9 cellular contexts compared by ENCODE assay signal in the genomic region with DNA sequence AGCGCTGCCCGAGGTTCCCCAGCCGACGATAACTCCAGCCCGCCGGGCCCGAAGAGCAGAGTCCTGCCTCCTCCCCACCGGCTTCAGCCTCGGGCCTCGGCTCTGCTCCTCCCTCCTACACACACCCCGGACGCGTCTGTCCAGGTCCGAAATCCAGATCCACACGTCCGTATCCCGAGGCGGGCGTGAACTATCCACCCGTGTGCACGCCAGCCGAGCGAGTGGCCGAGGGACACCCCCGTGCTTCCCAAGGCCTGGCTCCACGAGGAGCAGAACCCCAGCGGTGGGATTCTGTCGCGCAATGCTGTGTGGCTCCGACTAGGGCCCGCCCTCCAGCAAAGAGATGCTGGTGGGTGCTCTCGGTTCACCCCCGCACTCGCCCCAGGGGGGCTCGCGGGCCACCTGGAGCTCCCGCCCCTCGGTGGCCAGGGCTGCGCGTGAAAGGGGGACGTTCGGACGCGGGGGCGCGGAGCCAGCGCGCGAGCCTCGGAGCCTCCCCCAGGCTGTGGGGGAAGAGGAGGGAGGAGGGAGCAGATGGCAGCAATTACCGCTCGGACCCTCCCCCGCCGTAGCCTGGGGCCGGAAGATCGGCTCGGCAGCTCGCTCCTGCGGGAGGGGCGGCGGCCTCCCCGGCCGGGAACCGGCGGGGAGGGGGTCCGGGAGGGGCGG. TPM values are rescaled to one million over a fixed set of nuclear protein-coding genes. Genes with fewer than 3 reads are reported as not detected.
DNase-seq lines count a peak whose midpoint lies in the region; ATAC-seq and TF ChIP-seq lines count a peak whose summit lies in the region.
"Had no signal": no experiment of that assay in that cellular context is flagged by ENCODE, and none has a peak within 500 bp of the region (broad histone marks: within the 10 kb centered on the region; RNA-seq: fewer than 3 reads in every experiment).

No MANE protein-coding gene starts in this region.

- peaks cover 37% of the 10 kb centered on the region for H3K4me1 ChIP-seq in hepatocyte (ENCODE audit: insufficient read depth)

- peak; percentile 48 for DNase-seq in G401 (ENCODE audit: low spot score)
- DNase-seq in T-helper 17 cell, result no peak
- no peak for DNase-seq in hepatocyte (ENCODE audit: low spot score)
- no peak for DNase-seq in skeletal muscle cell (ENCODE audit: low read depth)
- DNase-seq in stimulated activated naive CD4-positive, alpha-beta T cell (lab: John Stamatoyannopoulos, UW), result no peak

- peak overlapping the region; percentile 41 for H3K4me3 Mint-ChIP-seq in T-helper 17 cell
- H3K4me3 Mint-ChIP-seq: central memory CD8-positive, alpha-beta T cell had no signal

- ATAC-seq in T-helper 17 cell (no peak), HG02571 (IDR thresholded peaks at IDR 0.05; ENCODE audit: unreplicated experiment) (no peak), GM19023 (IDR thresholded peaks at IDR 0.05; ENCODE audit: unreplicated experiment) (no peak), HG03469 (IDR thresholded peaks at IDR 0.05; ENCODE audit: unreplicated experiment) (no peak)

- H3K9me3 ChIP-seq in T-helper 17 cell (ENCODE audit: control insufficient read depth, low read length, poor library complexity, severe bottlenecking), result no peaks in the 10 kb centered on the region
- no peaks in the 10 kb centered on the region for H3K9me3 ChIP-seq in hepatocyte (ENCODE audit: low read depth)

- peak overlapping the region; percentile 97 for H2AFZ ChIP-seq in hepatocyte

- H3K9me2 ChIP-seq in hepatocyte (replicated peaks; ENCODE audit: insufficient read depth), result no peaks in the 10 kb centered on the region

- H3K4me2 ChIP-seq in hepatocyte, result peak overlapping the region; percentile 98

- H3K27ac Mint-ChIP-seq in T-helper 17 cell, result no peak overlapping the region

- peaks cover 74% of the 10 kb centered on the region for H3K27me3 Mint-ChIP-seq in T-helper 17 cell

- H3K79me2 ChIP-seq in hepatocyte, result no peaks in the 10 kb centered on the region

- peak overlapping the region; percentile 16 for H3K27ac ChIP-seq in hepatocyte

- H3K36me3 Mint-ChIP-seq in T-helper 17 cell (ENCODE audit: low read depth), result peaks cover 19% of the 10 kb centered on the region

- in situ Hi-C loops in G401 (cut with HindIII; ENCODE audit: low sequenced_read_pairs), result no loop called here

- 5% methylated on average over 33 of the region's 67 CpGs for WGBS in hepatocyte (ENCODE audit: low lambda C conversion rate, missing lambda C conversion rate)

- peaks cover 8% of the 10 kb centered on the region for H3K27me3 ChIP-seq in hepatocyte

- peaks cover 19% of the 10 kb centered on the region for H3K4me1 Mint-ChIP-seq in T-helper 17 cell

- TF ChIP-seq CTCF in hepatocyte (IDR thresholded peaks at IDR 0.05; ENCODE audit: poor library complexity), result no peak

- H3K36me3 ChIP-seq in hepatocyte (replicated peaks; ENCODE audit: insufficient read depth, low read depth), result no peaks in the 10 kb centered on the region

- no peaks in the 10 kb centered on the region for H4K20me1 ChIP-seq in hepatocyte (ENCODE audit: insufficient read depth, poor library complexity, severe bottlenecking)

- H3K4me3 ChIP-seq in hepatocyte (peak overlapping the region; percentile 45), skeletal muscle cell (ENCODE audit: low read depth, low read length) (peak overlapping the region; percentile 46)

RNA-seq across cellular contexts. Expression of gene ANKRD33, which starts 18.9 kb away (rescaled TPM):
- not detected in 2 replicates for total RNA-seq in G401 (2014; rRNA removed; shearing (Covaris generic))
- total RNA-seq in T-helper 17 cell (not detected), hepatocyte (not detected in 2 replicates)
- 0.12 and 0.29 TPM in 2 replicates for polyA plus RNA-seq in hepatocyte

RNA-seq across cellular contexts. Expression of gene FIGNL2, which starts 20.4 kb away (rescaled TPM):
- total RNA-seq in G401 (2014; rRNA removed; shearing (Covaris generic)), result 11.1 and 12.8 TPM in 2 replicates
- under 1 TPM; 0.42 to 0.76 TPM for total RNA-seq in T-helper 17 cell
- total RNA-seq in hepatocyte, result 2.1 and 3.2 TPM in 2 replicates
- 1.1 and 1.9 TPM in 2 replicates for polyA plus RNA-seq in hepatocyte

RNA-seq across cellular contexts. Expression of gene ACVRL1, which starts 38.3 kb away (rescaled TPM):
- total RNA-seq in G401 (2014; rRNA removed; shearing (Covaris generic)), result 1.8 and 2.9 TPM in 2 replicates
- total RNA-seq in T-helper 17 cell (not detected), hepatocyte (4.6 and 11.6 TPM in 2 replicates)
- 1.4 and 2.4 TPM in 2 replicates for polyA plus RNA-seq in hepatocyte
